14 cellular contexts compared by ENCODE assay signal in the genomic region with DNA sequence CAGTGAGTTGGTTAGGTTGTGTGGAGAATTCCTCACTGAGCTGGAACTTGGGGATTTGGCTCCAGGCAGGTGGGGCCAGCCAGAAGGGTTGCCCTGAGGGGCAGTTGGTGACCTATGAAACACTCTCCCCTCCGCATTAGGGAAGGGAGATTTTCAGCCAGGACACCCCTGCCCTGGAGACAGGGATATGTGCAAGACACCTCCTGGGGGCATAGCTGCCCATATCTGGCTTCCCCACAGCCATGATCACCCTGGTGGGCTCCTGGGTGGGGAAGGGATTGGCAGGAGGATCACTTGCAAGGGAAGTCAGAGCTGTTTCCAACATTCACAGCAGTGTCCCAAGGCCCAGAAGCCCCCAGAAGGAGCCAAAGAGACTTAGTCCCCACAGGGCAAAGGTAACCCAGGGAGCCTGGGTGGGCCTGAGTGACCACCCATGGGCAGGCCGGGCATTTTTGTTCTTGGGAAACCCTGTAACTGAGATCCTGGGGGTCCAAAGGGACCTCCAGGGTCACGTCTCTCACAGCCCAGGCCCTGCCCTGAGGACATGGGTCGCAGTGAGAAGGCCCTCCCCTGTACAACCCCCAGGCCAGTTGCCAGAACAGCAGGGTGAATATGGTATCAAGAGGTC.
"Had no signal": no experiment of that assay in that cellular context is flagged by ENCODE, and none has a peak within 500 bp of the region (broad histone marks: within the 10 kb centered on the region; RNA-seq: fewer than 3 reads in every experiment).

No MANE protein-coding gene starts in this region.

- H3K36me3 ChIP-seq: breast epithelium, left lung, vagina had no signal

- DNase-seq: foreskin keratinocyte; left lung; occipital lobe; stimulated activated CD4-positive, alpha-beta T cell treated with anti-CD3 and anti-CD28 coated beads, Interleukin-4, amount 100 ng/mL, for 1 hour; stimulated activated CD8-positive, alpha-beta memory T cell treated with anti-CD3 and anti-CD28 coated beads, Interleukin-4, amount 100 ng/mL, for 48 hours had no signal

- H3K27ac Mint-ChIP-seq: activated CD4-positive, alpha-beta memory T cell treated with anti-CD3 and anti-CD28 coated beads, Interleukin-2, amount 10 ng/mL, durations not matched to agents 7 days and 5 days; activated naive CD8-positive, alpha-beta T cell; activated T-helper 2 cell treated with anti-CD3 and anti-CD28 coated beads, Interferon-gamma antibody, Interleukin-2, Interleukin-4, amounts not matched to agents 10 μg/mL and 5 μg/mL and 100 μg/mL, durations not matched to agents 14 hours and 24 hours and 36 hours; nephron; stimulated activated naive CD8-positive, alpha-beta T cell treated with anti-CD3 and anti-CD28 coated beads, Interleukin-15, Interleukin-2, amounts not matched to agents 100 ng/mL and 50 ng/mL, for 24 hours; T-helper 2 cell treated with Interferon-gamma antibody and Interleukin-4, amounts not matched to agents 5 μg/mL and 100 μg/mL, for 36 hours had no signal

- H3K4me3 Mint-ChIP-seq: activated CD4-positive, alpha-beta memory T cell treated with anti-CD3 and anti-CD28 coated beads, Interleukin-2, amount 10 ng/mL, durations not matched to agents 7 days and 5 days; activated naive CD8-positive, alpha-beta T cell; nephron; stimulated activated naive CD8-positive, alpha-beta T cell treated with anti-CD3 and anti-CD28 coated beads, Interleukin-15, Interleukin-2, amounts not matched to agents 100 ng/mL and 50 ng/mL, for 24 hours; T-helper 2 cell treated with Interferon-gamma antibody and Interleukin-4, amounts not matched to agents 5 μg/mL and 100 μg/mL, for 36 hours had no signal

- ATAC-seq: foreskin keratinocyte, left lung had no signal

- H3K4me1 ChIP-seq: breast epithelium, foreskin keratinocyte, left lung, vagina had no signal

- H3K9me3 Mint-ChIP-seq: activated CD4-positive, alpha-beta memory T cell treated with anti-CD3 and anti-CD28 coated beads, Interleukin-2, amount 10 ng/mL, durations not matched to agents 7 days and 5 days; activated T-helper 2 cell treated with anti-CD3 and anti-CD28 coated beads, Interferon-gamma antibody, Interleukin-2, Interleukin-4, amounts not matched to agents 10 μg/mL and 5 μg/mL and 100 μg/mL, durations not matched to agents 14 hours and 24 hours and 36 hours; nephron; stimulated activated naive CD8-positive, alpha-beta T cell treated with anti-CD3 and anti-CD28 coated beads, Interleukin-15, Interleukin-2, amounts not matched to agents 100 ng/mL and 50 ng/mL, for 24 hours; T-helper 2 cell treated with Interferon-gamma antibody and Interleukin-4, amounts not matched to agents 5 μg/mL and 100 μg/mL, for 36 hours had no signal

- FAIRE-seq: islet of Langerhans had no signal

- H3K4me1 Mint-ChIP-seq: activated CD4-positive, alpha-beta memory T cell treated with anti-CD3 and anti-CD28 coated beads, Interleukin-2, amount 10 ng/mL, durations not matched to agents 7 days and 5 days had no signal

- H3K27ac ChIP-seq: breast epithelium, foreskin keratinocyte, left lung, vagina had no signal

- H3K27me3 ChIP-seq: breast epithelium, vagina had no signal

- H3K4me3 ChIP-seq: breast epithelium, left lung, vagina had no signal

- H3K9me3 ChIP-seq: breast epithelium, left lung, vagina had no signal
